ENCODE assay signal across 1 cellular context in the genomic region with DNA sequence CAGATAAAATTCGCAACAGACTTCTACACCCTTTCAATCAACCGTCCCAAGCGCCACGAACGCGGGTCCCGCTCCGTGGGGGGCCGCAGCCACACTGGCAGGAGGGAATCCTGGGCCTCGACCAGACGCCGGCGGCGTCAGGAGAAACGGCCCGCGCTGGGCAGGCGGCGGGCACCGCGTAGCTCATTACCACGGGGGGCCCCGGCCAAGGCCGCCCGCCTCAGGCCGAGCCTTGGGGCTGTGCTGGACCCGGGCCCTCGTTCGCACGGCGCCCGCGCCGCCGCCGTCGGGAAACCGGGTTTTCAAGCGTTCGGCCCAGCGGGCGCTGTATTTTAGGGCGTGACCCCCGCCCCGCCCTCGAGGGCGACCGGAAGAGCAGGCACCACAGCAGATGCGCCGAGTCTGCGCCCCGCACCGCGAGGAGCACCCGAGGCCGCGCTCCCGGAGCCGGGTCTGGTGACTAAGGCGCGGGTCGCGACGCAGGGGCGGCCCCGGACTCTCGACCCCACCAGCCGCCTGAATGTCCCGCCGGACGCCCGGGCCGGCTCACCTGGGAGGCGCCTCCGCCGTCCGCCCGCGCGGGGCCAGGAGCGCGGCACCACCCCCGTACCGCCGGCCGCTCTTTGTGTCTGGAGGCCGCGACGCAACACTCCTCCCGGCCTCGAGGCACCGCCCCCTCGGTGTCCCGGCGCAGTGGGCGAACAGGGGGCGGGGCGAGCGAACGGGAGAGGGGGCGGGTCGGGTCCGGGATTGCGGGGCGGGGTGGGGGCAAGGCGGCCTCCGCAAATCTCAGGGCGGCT.
TF ChIP-seq lines count a peak whose summit lies in the region.

NINL (minus strand) TSS at position 627 of the 800 bp plus-strand sequence. CDS start 58,944 bp downstream, outside the sequence.

TF ChIP-seq in GM12878, 131 proteins besides CTCF, POLR2A, EP300 and RAD21 (continued from another document):
- TF ChIP-seq, protein P1, sequence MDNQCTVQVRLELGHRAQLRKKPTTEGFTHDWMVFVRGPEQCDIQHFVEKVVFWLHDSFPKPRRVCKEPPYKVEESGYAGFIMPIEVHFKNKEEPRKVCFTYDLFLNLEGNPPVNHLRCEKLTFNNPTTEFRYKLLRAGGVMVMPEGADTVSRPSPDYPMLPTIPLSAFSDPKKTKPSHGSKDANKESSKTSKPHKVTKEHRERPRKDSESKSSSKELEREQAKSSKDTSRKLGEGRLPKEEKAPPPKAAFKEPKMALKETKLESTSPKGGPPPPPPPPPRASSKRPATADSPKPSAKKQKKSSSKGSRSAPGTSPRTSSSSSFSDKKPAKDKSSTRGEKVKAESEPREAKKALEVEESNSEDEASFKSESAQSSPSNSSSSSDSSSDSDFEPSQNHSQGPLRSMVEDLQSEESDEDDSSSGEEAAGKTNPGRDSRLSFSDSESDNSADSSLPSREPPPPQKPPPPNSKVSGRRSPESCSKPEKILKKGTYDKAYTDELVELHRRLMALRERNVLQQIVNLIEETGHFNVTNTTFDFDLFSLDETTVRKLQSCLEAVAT (IDR thresholded peaks at IDR 0.05): no peak
- TF ChIP-seq BCL11A (IDR thresholded peaks at IDR 0.05; ENCODE audit: low read depth, low read length): no peak
- TF ChIP-seq NFXL1 (IDR thresholded peaks at IDR 0.05; ENCODE audit: borderline replicate concordance): no peak
- TF ChIP-seq NR2C2 (IDR thresholded peaks at IDR 0.05; ENCODE audit: borderline replicate concordance, control insufficient read depth, insufficient read length, low read depth): no peak
- no peak for TF ChIP-seq BACH1 (IDR thresholded peaks at IDR 0.05; ENCODE audit: borderline replicate concordance)
- TF ChIP-seq, protein P2, sequence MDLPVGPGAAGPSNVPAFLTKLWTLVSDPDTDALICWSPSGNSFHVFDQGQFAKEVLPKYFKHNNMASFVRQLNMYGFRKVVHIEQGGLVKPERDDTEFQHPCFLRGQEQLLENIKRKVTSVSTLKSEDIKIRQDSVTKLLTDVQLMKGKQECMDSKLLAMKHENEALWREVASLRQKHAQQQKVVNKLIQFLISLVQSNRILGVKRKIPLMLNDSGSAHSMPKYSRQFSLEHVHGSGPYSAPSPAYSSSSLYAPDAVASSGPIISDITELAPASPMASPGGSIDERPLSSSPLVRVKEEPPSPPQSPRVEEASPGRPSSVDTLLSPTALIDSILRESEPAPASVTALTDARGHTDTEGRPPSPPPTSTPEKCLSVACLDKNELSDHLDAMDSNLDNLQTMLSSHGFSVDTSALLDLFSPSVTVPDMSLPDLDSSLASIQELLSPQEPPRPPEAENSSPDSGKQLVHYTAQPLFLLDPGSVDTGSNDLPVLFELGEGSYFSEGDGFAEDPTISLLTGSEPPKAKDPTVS (IDR thresholded peaks at IDR 0.05; ENCODE audit: low read depth, low read length): no peak
- TF ChIP-seq BRCA1 (IDR thresholded peaks at IDR 0.05; ENCODE audit: low read depth, low read length): no peak
- TF ChIP-seq BMI1 (IDR thresholded peaks at IDR 0.05; ENCODE audit: borderline replicate concordance): no peak
- no peak for TF ChIP-seq STAT3 (IDR thresholded peaks at IDR 0.05; ENCODE audit: low read depth, low read length)
